Comparison of ENCODE assay signal across 1 cellular context in the genomic region with DNA sequence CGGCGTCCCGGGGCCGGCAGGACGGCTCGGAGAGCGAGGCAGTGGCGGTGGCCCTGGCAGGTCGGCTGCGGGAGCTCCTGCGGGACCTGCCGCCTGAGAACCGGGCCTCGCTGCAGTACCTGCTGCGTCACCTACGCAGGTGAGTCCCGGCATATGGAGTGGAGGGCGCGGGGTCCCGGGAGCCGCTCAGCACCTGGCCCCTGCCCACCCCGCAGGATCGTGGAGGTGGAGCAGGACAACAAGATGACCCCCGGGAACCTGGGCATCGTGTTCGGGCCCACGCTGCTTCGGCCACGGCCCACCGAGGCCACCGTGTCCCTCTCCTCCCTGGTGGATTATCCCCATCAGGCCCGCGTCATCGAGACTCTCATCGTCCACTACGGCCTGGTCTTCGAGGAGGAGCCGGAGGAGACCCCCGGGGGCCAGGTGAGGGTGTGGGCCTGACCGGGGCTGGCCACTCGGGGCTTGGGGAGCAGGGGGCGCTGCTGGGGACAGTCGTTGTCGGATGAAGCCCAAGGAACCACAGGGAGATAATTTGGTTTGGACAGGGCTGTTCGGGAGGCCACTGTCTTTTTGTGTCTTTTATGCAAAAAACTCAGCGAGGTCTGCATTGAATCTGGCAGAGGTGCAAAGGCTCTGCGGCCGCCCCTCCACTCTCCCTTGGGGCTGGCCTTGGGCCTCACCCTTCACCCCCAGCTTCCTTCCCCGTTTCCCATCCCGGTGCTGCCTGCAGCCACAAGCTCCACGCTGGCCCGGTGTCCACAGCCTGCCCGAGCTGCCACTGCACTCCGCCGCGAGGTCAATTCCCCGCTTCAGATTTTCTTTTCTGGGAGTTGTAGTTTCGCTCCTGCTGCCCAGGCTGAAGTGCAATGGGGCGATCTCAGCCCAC.
TF ChIP-seq lines count a peak whose summit lies in the region.

No MANE protein-coding gene starts in this region.

TF ChIP-seq in GM23338, 12 proteins besides CTCF, POLR2A, EP300 and RAD21:
- TF ChIP-seq POLR2AphosphoS5 (IDR thresholded peaks at IDR 0.05; ENCODE audit: low read depth): no peak
- TF ChIP-seq, protein P1, sequence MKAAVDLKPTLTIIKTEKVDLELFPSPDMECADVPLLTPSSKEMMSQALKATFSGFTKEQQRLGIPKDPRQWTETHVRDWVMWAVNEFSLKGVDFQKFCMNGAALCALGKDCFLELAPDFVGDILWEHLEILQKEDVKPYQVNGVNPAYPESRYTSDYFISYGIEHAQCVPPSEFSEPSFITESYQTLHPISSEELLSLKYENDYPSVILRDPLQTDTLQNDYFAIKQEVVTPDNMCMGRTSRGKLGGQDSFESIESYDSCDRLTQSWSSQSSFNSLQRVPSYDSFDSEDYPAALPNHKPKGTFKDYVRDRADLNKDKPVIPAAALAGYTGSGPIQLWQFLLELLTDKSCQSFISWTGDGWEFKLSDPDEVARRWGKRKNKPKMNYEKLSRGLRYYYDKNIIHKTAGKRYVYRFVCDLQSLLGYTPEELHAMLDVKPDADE (IDR thresholded peaks at IDR 0.05): no peak
- TF ChIP-seq ZNF114 (CRISPR knock-in tag; IDR thresholded peaks at IDR 0.05): no peak
- TF ChIP-seq ZNF331 (CRISPR knock-in tag; IDR thresholded peaks at IDR 0.05; ENCODE audit: low read depth): no peak
- TF ChIP-seq JUNB (IDR thresholded peaks at IDR 0.05; ENCODE audit: unreplicated experiment): no peak
- no peak for TF ChIP-seq NANOG (IDR thresholded peaks at IDR 0.05; ENCODE audit: borderline replicate concordance)
- no peak for TF ChIP-seq CREB1 (CRISPR knock-in tag; IDR thresholded peaks at IDR 0.05; ENCODE audit: low read depth)
- TF ChIP-seq, protein P2, sequence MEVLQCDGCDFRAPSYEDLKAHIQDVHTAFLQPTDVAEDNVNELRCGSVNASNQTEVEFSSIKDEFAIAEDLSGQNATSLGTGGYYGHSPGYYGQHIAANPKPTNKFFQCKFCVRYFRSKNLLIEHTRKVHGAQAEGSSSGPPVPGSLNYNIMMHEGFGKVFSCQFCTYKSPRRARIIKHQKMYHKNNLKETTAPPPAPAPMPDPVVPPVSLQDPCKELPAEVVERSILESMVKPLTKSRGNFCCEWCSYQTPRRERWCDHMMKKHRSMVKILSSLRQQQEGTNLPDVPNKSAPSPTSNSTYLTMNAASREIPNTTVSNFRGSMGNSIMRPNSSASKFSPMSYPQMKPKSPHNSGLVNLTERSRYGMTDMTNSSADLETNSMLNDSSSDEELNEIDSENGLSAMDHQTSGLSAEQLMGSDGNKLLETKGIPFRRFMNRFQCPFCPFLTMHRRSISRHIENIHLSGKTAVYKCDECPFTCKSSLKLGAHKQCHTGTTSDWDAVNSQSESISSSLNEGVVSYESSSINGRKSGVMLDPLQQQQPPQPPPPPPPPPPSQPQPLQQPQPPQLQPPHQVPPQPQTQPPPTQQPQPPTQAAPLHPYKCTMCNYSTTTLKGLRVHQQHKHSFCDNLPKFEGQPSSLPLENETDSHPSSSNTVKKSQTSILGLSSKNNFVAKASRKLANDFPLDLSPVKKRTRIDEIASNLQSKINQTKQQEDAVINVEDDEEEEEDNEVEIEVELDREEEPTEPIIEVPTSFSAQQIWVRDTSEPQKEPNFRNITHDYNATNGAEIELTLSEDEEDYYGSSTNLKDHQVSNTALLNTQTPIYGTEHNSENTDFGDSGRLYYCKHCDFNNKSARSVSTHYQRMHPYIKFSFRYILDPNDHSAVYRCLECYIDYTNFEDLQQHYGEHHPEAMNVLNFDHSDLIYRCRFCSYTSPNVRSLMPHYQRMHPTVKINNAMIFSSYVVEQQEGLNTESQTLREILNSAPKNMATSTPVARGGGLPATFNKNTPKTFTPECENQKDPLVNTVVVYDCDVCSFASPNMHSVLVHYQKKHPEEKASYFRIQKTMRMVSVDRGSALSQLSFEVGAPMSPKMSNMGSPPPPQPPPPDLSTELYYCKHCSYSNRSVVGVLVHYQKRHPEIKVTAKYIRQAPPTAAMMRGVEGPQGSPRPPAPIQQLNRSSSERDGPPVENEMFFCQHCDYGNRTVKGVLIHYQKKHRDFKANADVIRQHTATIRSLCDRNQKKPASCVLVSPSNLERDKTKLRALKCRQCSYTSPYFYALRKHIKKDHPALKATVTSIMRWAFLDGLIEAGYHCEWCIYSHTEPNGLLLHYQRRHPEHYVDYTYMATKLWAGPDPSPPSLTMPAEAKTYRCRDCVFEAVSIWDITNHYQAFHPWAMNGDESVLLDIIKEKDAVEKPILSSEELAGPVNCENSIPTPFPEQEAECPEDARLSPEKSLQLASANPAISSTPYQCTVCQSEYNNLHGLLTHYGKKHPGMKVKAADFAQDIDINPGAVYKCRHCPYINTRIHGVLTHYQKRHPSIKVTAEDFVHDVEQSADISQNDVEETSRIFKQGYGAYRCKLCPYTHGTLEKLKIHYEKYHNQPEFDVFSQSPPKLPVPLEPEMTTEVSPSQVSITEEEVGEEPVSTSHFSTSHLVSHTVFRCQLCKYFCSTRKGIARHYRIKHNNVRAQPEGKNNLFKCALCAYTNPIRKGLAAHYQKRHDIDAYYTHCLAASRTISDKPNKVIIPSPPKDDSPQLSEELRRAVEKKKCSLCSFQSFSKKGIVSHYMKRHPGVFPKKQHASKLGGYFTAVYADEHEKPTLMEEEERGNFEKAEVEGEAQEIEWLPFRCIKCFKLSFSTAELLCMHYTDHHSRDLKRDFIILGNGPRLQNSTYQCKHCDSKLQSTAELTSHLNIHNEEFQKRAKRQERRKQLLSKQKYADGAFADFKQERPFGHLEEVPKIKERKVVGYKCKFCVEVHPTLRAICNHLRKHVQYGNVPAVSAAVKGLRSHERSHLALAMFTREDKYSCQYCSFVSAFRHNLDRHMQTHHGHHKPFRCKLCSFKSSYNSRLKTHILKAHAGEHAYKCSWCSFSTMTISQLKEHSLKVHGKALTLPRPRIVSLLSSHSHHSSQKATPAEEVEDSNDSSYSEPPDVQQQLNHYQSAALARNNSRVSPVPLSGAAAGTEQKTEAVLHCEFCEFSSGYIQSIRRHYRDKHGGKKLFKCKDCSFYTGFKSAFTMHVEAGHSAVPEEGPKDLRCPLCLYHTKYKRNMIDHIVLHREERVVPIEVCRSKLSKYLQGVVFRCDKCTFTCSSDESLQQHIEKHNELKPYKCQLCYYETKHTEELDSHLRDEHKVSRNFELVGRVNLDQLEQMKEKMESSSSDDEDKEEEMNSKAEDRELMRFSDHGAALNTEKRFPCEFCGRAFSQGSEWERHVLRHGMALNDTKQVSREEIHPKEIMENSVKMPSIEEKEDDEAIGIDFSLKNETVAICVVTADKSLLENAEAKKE (CRISPR knock-in tag; IDR thresholded peaks at IDR 0.05): no peak
- TF ChIP-seq EZH2 (IDR thresholded peaks at IDR 0.05; ENCODE audit: low read depth, unreplicated experiment): no peak
- TF ChIP-seq, protein P3, sequence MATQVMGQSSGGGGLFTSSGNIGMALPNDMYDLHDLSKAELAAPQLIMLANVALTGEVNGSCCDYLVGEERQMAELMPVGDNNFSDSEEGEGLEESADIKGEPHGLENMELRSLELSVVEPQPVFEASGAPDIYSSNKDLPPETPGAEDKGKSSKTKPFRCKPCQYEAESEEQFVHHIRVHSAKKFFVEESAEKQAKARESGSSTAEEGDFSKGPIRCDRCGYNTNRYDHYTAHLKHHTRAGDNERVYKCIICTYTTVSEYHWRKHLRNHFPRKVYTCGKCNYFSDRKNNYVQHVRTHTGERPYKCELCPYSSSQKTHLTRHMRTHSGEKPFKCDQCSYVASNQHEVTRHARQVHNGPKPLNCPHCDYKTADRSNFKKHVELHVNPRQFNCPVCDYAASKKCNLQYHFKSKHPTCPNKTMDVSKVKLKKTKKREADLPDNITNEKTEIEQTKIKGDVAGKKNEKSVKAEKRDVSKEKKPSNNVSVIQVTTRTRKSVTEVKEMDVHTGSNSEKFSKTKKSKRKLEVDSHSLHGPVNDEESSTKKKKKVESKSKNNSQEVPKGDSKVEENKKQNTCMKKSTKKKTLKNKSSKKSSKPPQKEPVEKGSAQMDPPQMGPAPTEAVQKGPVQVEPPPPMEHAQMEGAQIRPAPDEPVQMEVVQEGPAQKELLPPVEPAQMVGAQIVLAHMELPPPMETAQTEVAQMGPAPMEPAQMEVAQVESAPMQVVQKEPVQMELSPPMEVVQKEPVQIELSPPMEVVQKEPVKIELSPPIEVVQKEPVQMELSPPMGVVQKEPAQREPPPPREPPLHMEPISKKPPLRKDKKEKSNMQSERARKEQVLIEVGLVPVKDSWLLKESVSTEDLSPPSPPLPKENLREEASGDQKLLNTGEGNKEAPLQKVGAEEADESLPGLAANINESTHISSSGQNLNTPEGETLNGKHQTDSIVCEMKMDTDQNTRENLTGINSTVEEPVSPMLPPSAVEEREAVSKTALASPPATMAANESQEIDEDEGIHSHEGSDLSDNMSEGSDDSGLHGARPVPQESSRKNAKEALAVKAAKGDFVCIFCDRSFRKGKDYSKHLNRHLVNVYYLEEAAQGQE (IDR thresholded peaks at IDR 0.05; ENCODE audit: unreplicated experiment): no peak
- no peak for TF ChIP-seq EZH2phosphoT487 (IDR thresholded peaks at IDR 0.05; ENCODE audit: unreplicated experiment)
- TF ChIP-seq STAT1 (IDR thresholded peaks at IDR 0.05; ENCODE audit: unreplicated experiment): no peak
